ENCODE assay signal across 1 cellular context in the genomic region with DNA sequence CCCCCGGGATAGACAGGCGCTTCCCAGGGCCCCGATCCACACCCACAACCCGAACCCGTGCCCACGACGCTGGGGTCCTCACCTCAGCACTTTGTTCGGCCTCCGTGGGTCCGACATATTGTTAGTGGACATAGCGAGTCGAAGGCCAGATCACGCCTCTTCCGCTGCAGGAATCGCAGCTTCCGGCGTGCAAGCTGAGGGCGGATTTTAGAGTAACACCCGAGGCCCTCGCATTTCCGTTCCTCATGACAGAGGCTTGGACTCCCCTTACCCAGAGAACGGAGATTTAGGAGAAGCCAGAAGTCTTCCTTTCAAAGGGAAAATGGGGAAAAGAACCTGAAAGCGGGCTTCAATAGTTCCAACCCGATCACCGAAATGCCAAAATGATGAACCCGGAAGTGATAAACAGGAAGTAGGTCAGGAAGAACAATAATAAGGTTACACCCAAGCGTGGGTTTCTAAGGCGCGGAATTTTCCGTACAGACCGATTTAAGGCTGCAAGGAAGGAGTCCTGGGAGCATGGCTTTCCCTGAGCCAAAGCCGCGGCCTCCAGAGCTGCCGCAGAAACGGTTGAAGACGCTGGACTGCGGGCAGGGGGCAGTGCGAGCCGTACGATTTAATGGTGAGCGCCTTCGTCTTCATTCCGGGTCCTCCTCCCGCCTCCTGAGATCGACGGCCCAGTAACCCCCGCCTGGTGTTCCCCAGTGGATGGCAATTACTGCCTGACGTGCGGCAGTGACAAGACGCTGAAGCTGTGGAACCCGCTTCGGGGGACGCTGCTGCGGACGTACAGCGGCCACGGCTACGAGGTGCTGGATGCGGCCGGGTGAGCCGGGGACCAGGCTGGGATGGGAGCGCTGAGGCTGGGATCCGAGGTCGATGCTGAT.
A peak's percentile ranks its signal among the peaks of the same experiment; 100 is the strongest.
TF ChIP-seq lines count a peak whose summit lies in the region.

No MANE protein-coding gene starts in this region.

TF ChIP-seq in K562, 482 proteins besides CTCF, POLR2A, EP300 and RAD21 (continued from another document and continues in another):
- TF ChIP-seq, protein P1, sequence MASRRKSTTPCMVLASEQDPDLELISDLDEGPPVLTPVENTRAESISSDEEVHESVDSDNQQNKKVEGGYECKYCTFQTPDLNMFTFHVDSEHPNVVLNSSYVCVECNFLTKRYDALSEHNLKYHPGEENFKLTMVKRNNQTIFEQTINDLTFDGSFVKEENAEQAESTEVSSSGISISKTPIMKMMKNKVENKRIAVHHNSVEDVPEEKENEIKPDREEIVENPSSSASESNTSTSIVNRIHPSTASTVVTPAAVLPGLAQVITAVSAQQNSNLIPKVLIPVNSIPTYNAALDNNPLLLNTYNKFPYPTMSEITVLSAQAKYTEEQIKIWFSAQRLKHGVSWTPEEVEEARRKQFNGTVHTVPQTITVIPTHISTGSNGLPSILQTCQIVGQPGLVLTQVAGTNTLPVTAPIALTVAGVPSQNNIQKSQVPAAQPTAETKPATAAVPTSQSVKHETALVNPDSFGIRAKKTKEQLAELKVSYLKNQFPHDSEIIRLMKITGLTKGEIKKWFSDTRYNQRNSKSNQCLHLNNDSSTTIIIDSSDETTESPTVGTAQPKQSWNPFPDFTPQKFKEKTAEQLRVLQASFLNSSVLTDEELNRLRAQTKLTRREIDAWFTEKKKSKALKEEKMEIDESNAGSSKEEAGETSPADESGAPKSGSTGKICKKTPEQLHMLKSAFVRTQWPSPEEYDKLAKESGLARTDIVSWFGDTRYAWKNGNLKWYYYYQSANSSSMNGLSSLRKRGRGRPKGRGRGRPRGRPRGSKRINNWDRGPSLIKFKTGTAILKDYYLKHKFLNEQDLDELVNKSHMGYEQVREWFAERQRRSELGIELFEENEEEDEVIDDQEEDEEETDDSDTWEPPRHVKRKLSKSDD (conservative IDR thresholded peaks at IDR 0.05; ENCODE audit: low read length) = no peak
- TF ChIP-seq, protein P2, sequence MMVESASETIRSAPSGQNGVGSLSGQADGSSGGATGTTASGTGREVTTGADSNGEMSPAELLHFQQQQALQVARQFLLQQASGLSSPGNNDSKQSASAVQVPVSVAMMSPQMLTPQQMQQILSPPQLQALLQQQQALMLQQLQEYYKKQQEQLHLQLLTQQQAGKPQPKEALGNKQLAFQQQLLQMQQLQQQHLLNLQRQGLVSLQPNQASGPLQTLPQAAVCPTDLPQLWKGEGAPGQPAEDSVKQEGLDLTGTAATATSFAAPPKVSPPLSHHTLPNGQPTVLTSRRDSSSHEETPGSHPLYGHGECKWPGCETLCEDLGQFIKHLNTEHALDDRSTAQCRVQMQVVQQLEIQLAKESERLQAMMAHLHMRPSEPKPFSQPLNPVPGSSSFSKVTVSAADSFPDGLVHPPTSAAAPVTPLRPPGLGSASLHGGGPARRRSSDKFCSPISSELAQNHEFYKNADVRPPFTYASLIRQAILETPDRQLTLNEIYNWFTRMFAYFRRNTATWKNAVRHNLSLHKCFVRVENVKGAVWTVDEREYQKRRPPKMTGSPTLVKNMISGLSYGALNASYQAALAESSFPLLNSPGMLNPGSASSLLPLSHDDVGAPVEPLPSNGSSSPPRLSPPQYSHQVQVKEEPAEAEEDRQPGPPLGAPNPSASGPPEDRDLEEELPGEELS (CRISPR knock-in tag; IDR thresholded peaks at IDR 0.05; ENCODE audit: borderline replicate concordance) = no peak
- no peak for TF ChIP-seq MCM5 (IDR thresholded peaks at IDR 0.05; ENCODE audit: low read depth)
- TF ChIP-seq XRCC3 (IDR thresholded peaks at IDR 0.05) = no peak
- TF ChIP-seq GATAD2B (IDR thresholded peaks at IDR 0.05; ENCODE audit: borderline replicate concordance) = no peak
- TF ChIP-seq E2F5 (CRISPR knock-in tag; IDR thresholded peaks at IDR 0.05) = 0 out of 2 replicates have a peak, but pooled peaks have one; percentile 42
- TF ChIP-seq KAT8 (IDR thresholded peaks at IDR 0.05; ENCODE audit: low read depth) = peak; percentile 95
- peak; percentile 21; the same call in 1 of the 2 replicates for TF ChIP-seq POLR2AphosphoS5 (IDR thresholded peaks at IDR 0.05; ENCODE audit: control insufficient read depth, insufficient read depth, low read depth, low read length)
- TF ChIP-seq CEBPG (CRISPR knock-in tag; IDR thresholded peaks at IDR 0.05) = no peak
- TF ChIP-seq CEBPG (tag; conservative IDR thresholded peaks at IDR 0.05 in 1 of 2, IDR thresholded peaks at IDR 0.05 in 1 of 2) = no peak
- no peak for TF ChIP-seq LARP7 (IDR thresholded peaks at IDR 0.05)
- TF ChIP-seq, protein P3, sequence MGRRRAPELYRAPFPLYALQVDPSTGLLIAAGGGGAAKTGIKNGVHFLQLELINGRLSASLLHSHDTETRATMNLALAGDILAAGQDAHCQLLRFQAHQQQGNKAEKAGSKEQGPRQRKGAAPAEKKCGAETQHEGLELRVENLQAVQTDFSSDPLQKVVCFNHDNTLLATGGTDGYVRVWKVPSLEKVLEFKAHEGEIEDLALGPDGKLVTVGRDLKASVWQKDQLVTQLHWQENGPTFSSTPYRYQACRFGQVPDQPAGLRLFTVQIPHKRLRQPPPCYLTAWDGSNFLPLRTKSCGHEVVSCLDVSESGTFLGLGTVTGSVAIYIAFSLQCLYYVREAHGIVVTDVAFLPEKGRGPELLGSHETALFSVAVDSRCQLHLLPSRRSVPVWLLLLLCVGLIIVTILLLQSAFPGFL (CRISPR knock-in tag; IDR thresholded peaks at IDR 0.05) = no peak
- no peak for TF ChIP-seq IFI16 (CRISPR knock-in tag; IDR thresholded peaks at IDR 0.05)
- peak; percentile 25 for TF ChIP-seq POLR2B (IDR thresholded peaks at IDR 0.05; ENCODE audit: low read depth, partially characterized antibody)
- no peak for TF ChIP-seq HIVEP1 (CRISPR knock-in tag; IDR thresholded peaks at IDR 0.05)
- TF ChIP-seq, protein P4, sequence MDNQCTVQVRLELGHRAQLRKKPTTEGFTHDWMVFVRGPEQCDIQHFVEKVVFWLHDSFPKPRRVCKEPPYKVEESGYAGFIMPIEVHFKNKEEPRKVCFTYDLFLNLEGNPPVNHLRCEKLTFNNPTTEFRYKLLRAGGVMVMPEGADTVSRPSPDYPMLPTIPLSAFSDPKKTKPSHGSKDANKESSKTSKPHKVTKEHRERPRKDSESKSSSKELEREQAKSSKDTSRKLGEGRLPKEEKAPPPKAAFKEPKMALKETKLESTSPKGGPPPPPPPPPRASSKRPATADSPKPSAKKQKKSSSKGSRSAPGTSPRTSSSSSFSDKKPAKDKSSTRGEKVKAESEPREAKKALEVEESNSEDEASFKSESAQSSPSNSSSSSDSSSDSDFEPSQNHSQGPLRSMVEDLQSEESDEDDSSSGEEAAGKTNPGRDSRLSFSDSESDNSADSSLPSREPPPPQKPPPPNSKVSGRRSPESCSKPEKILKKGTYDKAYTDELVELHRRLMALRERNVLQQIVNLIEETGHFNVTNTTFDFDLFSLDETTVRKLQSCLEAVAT (IDR thresholded peaks at IDR 0.05) = no peak
- no peak for TF ChIP-seq SETDB1 (IDR thresholded peaks at IDR 0.05; ENCODE audit: low read length)
- TF ChIP-seq, protein P5, sequence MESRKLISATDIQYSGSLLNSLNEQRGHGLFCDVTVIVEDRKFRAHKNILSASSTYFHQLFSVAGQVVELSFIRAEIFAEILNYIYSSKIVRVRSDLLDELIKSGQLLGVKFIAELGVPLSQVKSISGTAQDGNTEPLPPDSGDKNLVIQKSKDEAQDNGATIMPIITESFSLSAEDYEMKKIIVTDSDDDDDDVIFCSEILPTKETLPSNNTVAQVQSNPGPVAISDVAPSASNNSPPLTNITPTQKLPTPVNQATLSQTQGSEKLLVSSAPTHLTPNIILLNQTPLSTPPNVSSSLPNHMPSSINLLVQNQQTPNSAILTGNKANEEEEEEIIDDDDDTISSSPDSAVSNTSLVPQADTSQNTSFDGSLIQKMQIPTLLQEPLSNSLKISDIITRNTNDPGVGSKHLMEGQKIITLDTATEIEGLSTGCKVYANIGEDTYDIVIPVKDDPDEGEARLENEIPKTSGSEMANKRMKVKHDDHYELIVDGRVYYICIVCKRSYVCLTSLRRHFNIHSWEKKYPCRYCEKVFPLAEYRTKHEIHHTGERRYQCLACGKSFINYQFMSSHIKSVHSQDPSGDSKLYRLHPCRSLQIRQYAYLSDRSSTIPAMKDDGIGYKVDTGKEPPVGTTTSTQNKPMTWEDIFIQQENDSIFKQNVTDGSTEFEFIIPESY (CRISPR knock-in tag; IDR thresholded peaks at IDR 0.05) = no peak
- TF ChIP-seq BMI1 (IDR thresholded peaks at IDR 0.05; ENCODE audit: low read length) = no peak
- TF ChIP-seq, protein P6, sequence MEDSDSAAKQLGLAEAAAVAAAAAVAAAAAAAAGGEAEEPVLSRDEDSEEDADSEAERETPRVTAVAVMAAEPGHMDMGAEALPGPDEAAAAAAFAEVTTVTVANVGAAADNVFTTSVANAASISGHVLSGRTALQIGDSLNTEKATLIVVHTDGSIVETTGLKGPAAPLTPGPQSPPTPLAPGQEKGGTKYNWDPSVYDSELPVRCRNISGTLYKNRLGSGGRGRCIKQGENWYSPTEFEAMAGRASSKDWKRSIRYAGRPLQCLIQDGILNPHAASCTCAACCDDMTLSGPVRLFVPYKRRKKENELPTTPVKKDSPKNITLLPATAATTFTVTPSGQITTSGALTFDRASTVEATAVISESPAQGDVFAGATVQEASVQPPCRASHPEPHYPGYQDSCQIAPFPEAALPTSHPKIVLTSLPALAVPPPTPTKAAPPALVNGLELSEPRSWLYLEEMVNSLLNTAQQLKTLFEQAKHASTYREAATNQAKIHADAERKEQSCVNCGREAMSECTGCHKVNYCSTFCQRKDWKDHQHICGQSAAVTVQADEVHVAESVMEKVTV (CRISPR knock-in tag; IDR thresholded peaks at IDR 0.05) = no peak
- TF ChIP-seq TGIF2 (CRISPR knock-in tag; IDR thresholded peaks at IDR 0.05) = no peak
- 0 out of 2 replicates have a peak, but pooled peaks have one; percentile 1 for TF ChIP-seq SPI1 (IDR thresholded peaks at IDR 0.05; ENCODE audit: borderline replicate concordance, low read depth, low read length)
- TF ChIP-seq NCOA2 (IDR thresholded peaks at IDR 0.05; ENCODE audit: partially characterized antibody in 2 of 2) = no peak
- TF ChIP-seq ZNF436 (CRISPR knock-in tag; IDR thresholded peaks at IDR 0.05) = no peak
- TF ChIP-seq ZBTB43 (CRISPR knock-in tag; IDR thresholded peaks at IDR 0.05) = no peak
- TF ChIP-seq BCL6 (CRISPR knock-in tag; IDR thresholded peaks at IDR 0.05) = no peak
- TF ChIP-seq BRD4 (IDR thresholded peaks at IDR 0.05) = no peak; the same call in 1 of the 2 replicates
- TF ChIP-seq, protein P7, sequence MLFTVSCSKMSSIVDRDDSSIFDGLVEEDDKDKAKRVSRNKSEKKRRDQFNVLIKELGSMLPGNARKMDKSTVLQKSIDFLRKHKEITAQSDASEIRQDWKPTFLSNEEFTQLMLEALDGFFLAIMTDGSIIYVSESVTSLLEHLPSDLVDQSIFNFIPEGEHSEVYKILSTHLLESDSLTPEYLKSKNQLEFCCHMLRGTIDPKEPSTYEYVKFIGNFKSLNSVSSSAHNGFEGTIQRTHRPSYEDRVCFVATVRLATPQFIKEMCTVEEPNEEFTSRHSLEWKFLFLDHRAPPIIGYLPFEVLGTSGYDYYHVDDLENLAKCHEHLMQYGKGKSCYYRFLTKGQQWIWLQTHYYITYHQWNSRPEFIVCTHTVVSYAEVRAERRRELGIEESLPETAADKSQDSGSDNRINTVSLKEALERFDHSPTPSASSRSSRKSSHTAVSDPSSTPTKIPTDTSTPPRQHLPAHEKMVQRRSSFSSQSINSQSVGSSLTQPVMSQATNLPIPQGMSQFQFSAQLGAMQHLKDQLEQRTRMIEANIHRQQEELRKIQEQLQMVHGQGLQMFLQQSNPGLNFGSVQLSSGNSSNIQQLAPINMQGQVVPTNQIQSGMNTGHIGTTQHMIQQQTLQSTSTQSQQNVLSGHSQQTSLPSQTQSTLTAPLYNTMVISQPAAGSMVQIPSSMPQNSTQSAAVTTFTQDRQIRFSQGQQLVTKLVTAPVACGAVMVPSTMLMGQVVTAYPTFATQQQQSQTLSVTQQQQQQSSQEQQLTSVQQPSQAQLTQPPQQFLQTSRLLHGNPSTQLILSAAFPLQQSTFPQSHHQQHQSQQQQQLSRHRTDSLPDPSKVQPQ (CRISPR knock-in tag; IDR thresholded peaks at IDR 0.05; ENCODE audit: borderline replicate concordance) = no peak
- no peak for TF ChIP-seq ZNF347 (CRISPR knock-in tag; IDR thresholded peaks at IDR 0.05; ENCODE audit: low read depth)
- peak; percentile 100 for TF ChIP-seq ZEB2 (IDR thresholded peaks at IDR 0.05)
- TF ChIP-seq NCOA4 (IDR thresholded peaks at IDR 0.05; ENCODE audit: partially characterized antibody) = no peak
- peak; percentile 24; the same call in 1 of the 2 replicates for TF ChIP-seq ZKSCAN1 (IDR thresholded peaks at IDR 0.05; ENCODE audit: low read depth, low read length)
- TF ChIP-seq ZNF12 (CRISPR knock-in tag; IDR thresholded peaks at IDR 0.05) = 0 out of 2 replicates have a peak, but pooled peaks have one; percentile 26
- TF ChIP-seq RNF2 (IDR thresholded peaks at IDR 0.05) = no peak
- TF ChIP-seq, protein P8, sequence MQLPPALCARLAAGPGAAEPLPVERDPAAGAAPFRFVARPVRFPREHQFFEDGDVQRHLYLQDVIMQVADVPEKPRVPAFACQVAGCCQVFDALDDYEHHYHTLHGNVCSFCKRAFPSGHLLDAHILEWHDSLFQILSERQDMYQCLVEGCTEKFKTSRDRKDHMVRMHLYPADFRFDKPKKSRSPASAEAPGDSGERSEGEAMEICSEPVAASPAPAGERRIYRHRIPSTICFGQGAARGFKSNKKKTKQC (CRISPR knock-in tag; IDR thresholded peaks at IDR 0.05) = 0 out of 2 replicates have a peak, but pooled peaks have one; percentile 0
- peak; percentile 57; the same call in 1 of the 2 replicates for TF ChIP-seq ESRRA (IDR thresholded peaks at IDR 0.05; ENCODE audit: borderline replicate concordance, low read depth)
- no peak for TF ChIP-seq MCM3 (IDR thresholded peaks at IDR 0.05)
- TF ChIP-seq TARDBP (IDR thresholded peaks at IDR 0.05) = no peak
- peak; percentile 100 for TF ChIP-seq DIDO1 (tag; IDR thresholded peaks at IDR 0.05; ENCODE audit: low read depth)
- no peak for TF ChIP-seq MAFG (tag; conservative IDR thresholded peaks at IDR 0.05)
- TF ChIP-seq TCFL5 (CRISPR knock-in tag; conservative IDR thresholded peaks at IDR 0.05) = no peak
- no peak for TF ChIP-seq TCF7 (IDR thresholded peaks at IDR 0.05; ENCODE audit: borderline replicate concordance)
- no peak for TF ChIP-seq GTF2F1 (IDR thresholded peaks at IDR 0.05; ENCODE audit: low read depth, low read length)
- TF ChIP-seq MAZ (CRISPR knock-in tag; conservative IDR thresholded peaks at IDR 0.05 in 1 of 2, IDR thresholded peaks at IDR 0.05 in 1 of 2) = peak; percentile 38 to 59
- TF ChIP-seq PTTG1 (tag; IDR thresholded peaks at IDR 0.05; ENCODE audit: low read depth) = peak; percentile 51; the same call in 1 of the 2 replicates
